In genomic region chr18:54052732-54053131, GRCh38 we compare ENCODE assay signal across 18 cellular contexts.
A peak's percentile ranks its signal among the peaks of the same experiment; 100 is the strongest.
DNase-seq lines count a peak whose midpoint lies in the region; ATAC-seq and TF ChIP-seq lines count a peak whose summit lies in the region.
"Had no signal": no experiment of that assay in that cellular context is flagged by ENCODE, and none has a peak within 500 bp of the region (broad histone marks: within the 10 kb centered on the region; RNA-seq: fewer than 3 reads in every experiment).

No MANE protein-coding gene starts in this region.

- DNase-seq in Right ventricle myocardium inferior (ENCODE audit: missing footprints), result no peak
- DNase-seq in right atrium auricular region (ENCODE audit: low spot score), result no peak
- no peak for DNase-seq in left ventricle myocardium superior
- DNase-seq in left cardiac atrium, result no peak
- no peak for DNase-seq in mesenchymal stem cell
- DNase-seq: 8988T; ACHN; BE2C; CD4-positive, alpha-beta T cell; CD8-positive, alpha-beta memory T cell; DMS53; DMS79 treated with DMSO at 0.1 percent for 48 hours; GOT3; HFFc6 had no signal

- H3K4me1 ChIP-seq in right atrium auricular region, result no peaks in the 10 kb centered on the region
- no peaks in the 10 kb centered on the region for H3K4me1 ChIP-seq in mesenchymal stem cell (ENCODE audit: control insufficient read depth, insufficient read depth, low read depth, low read length)
- H3K4me1 ChIP-seq: A549, BE2C, HAP-1 had no signal

- no peaks in the 10 kb centered on the region for H3K79me1 ChIP-seq in mesenchymal stem cell (replicated peaks; ENCODE audit: low read length, poor library complexity, severe bottlenecking)

- no peak overlapping the region for H2AK5ac ChIP-seq in mesenchymal stem cell (ENCODE audit: low read length, severe bottlenecking)

- 67% methylated on average over 2 of the region's 2 CpGs for WGBS in mesenchymal stem cell

- no peak overlapping the region for H2AFZ ChIP-seq in mesenchymal stem cell (ENCODE audit: low read depth, low read length)

- no peak overlapping the region for H3K14ac ChIP-seq in mesenchymal stem cell (ENCODE audit: low read length in 2 of 2)

- H3K4ac ChIP-seq in mesenchymal stem cell (ENCODE audit: low read depth in 1 of 2, low read length in 2 of 2), result no peak overlapping the region

- no peak overlapping the region for H4K8ac ChIP-seq in mesenchymal stem cell (ENCODE audit: low read length)

- H3K4me3 ChIP-seq in right atrium auricular region, result no peak overlapping the region
- no peak overlapping the region for H3K4me3 ChIP-seq in mesenchymal stem cell (ENCODE audit: insufficient read depth in 1 of 2, low read depth in 1 of 2, low read length in 2 of 2)
- H3K4me3 ChIP-seq: A549; BLaER1 treated with 17β-estradiol and CSF1 and Interleukin-3, amounts not matched to agents 10 nM and 100 nM; HAP-1 had no signal

- H3K27me3 ChIP-seq in right atrium auricular region (no peaks in the 10 kb centered on the region), mesenchymal stem cell (ENCODE audit: control insufficient read depth in 1 of 2, insufficient read depth in 1 of 2, low read length in 2 of 2) (no peaks in the 10 kb centered on the region)
- H3K27me3 ChIP-seq: BE2C; BLaER1 treated with 17β-estradiol and CSF1 and Interleukin-3, amounts not matched to agents 10 nM and 100 nM had no signal

- no peak overlapping the region for H3K18ac ChIP-seq in mesenchymal stem cell (ENCODE audit: low read depth in 1 of 2, low read length in 2 of 2)

- H2BK5ac ChIP-seq in mesenchymal stem cell (ENCODE audit: low read depth, low read length, poor library complexity, severe bottlenecking), result peak overlapping the region; percentile 25

- ATAC-seq in Right ventricle myocardium inferior (peak; percentile 16), left ventricle myocardium superior (peak; percentile 86), left cardiac atrium (no peak), GM19397 (IDR thresholded peaks at IDR 0.05; ENCODE audit: unreplicated experiment) (no peak)
- ATAC-seq: A549 had no signal

- no peak overlapping the region for H2BK120ac ChIP-seq in mesenchymal stem cell (ENCODE audit: low read depth, low read length)

- no peak overlapping the region for H3K9ac ChIP-seq in mesenchymal stem cell (ENCODE audit: low read length)
- H3K9ac ChIP-seq: BLaER1 treated with 17β-estradiol and CSF1 and Interleukin-3, amounts not matched to agents 10 nM and 100 nM had no signal

- H2BK12ac ChIP-seq in mesenchymal stem cell (ENCODE audit: low read length in 2 of 2), result no peak overlapping the region

- H3K27ac ChIP-seq in right atrium auricular region, result no peak overlapping the region
- no peak overlapping the region for H3K27ac ChIP-seq in mesenchymal stem cell (ENCODE audit: low read length, poor library complexity, severe bottlenecking)
- H3K27ac ChIP-seq: A549 had no signal

- H3K36me3 ChIP-seq in right atrium auricular region, result no peaks in the 10 kb centered on the region
- no peaks in the 10 kb centered on the region for H3K36me3 ChIP-seq in mesenchymal stem cell (ENCODE audit: control insufficient read depth in 1 of 2, insufficient read depth in 2 of 2, low read depth in 1 of 2, low read length in 2 of 2)
- H3K36me3 ChIP-seq: BE2C; BLaER1 treated with 17β-estradiol and CSF1 and Interleukin-3, amounts not matched to agents 10 nM and 100 nM; HAP-1 had no signal

- peak overlapping the region; percentile 43 for H3K4me2 ChIP-seq in mesenchymal stem cell (ENCODE audit: low read length, poor library complexity, severe bottlenecking)
- H3K4me2 ChIP-seq: A549 had no signal

- no peak overlapping the region for H2BK15ac ChIP-seq in mesenchymal stem cell (ENCODE audit: low read depth, poor library complexity, severe bottlenecking)

- H4K91ac ChIP-seq in mesenchymal stem cell (ENCODE audit: low read length), result no peak overlapping the region

- H3K9me3 ChIP-seq in right atrium auricular region (no peaks in the 10 kb centered on the region), mesenchymal stem cell (ENCODE audit: control insufficient read depth, low read length) (no peaks in the 10 kb centered on the region)
- H3K9me3 ChIP-seq: A549, BE2C, HAP-1 had no signal

- TF ChIP-seq CTCF in right atrium auricular region (IDR thresholded peaks at IDR 0.05), result no peak

- H3K23ac ChIP-seq in mesenchymal stem cell (ENCODE audit: low read length in 2 of 2), result no peak overlapping the region

- intact Hi-C loops in Right ventricle myocardium inferior (cut with DNase I) (no loop called here), left ventricle myocardium superior (cut with micrococcal nuclease) (no loop called here), left cardiac atrium (cut with DNase I) (no loop called here)

Comparison
In these comparisons a context has a peak if more than half of its experiments do, and no peak if none do; other contexts are left out.
1. ATAC-seq: peak in Right ventricle myocardium inferior (single experiment) and left ventricle myocardium superior (single experiment); none in left cardiac atrium (0 of 2) and GM19397 (single experiment).